ENCODE assay signal across 9 cellular contexts in genomic region chr1:112722601-112723510, GRCh38. TPM values are rescaled to one million over a fixed set of nuclear protein-coding genes. Genes with fewer than 3 reads are reported as not detected.
DNase-seq lines count a peak whose midpoint lies in the region; ATAC-seq and TF ChIP-seq lines count a peak whose summit lies in the region.
"Had no signal": no experiment of that assay in that cellular context is flagged by ENCODE, and none has a peak within 500 bp of the region (broad histone marks: within the 10 kb centered on the region; RNA-seq: fewer than 3 reads in every experiment).

No MANE protein-coding gene starts in this region.

- no peaks in the 10 kb centered on the region for H3K36me3 Mint-ChIP-seq in activated CD4-positive, alpha-beta T cell treated with anti-CD3 and anti-CD28 coated beads, Interleukin-2, amount 10 ng/mL, durations not matched to agents 24 days and 14 days (ENCODE audit: low read depth)

- H3K27me3 ChIP-seq in hepatocyte (no peaks in the 10 kb centered on the region), stomach (peaks cover 0 to 50% (median 0%) of the 10 kb centered on the region in 3 donors)

- TF ChIP-seq CTCF in hepatocyte (IDR thresholded peaks at IDR 0.05; ENCODE audit: poor library complexity) (no peak), stomach (IDR thresholded peaks at IDR 0.05) (no peak)

- no peaks in the 10 kb centered on the region for H3K9me3 Mint-ChIP-seq in activated CD4-positive, alpha-beta T cell treated with anti-CD3 and anti-CD28 coated beads, Interleukin-2, amount 10 ng/mL, durations not matched to agents 24 days and 14 days

- peak overlapping the region; percentile 94 for H2AFZ ChIP-seq in hepatocyte

- H3K27ac ChIP-seq in hepatocyte (peak overlapping the region; percentile 64), stomach (no peak overlapping the region)

- peaks cover 8% of the 10 kb centered on the region for H3K4me1 Mint-ChIP-seq in activated CD4-positive, alpha-beta T cell treated with anti-CD3 and anti-CD28 coated beads, Interleukin-2, amount 10 ng/mL, durations not matched to agents 24 days and 14 days

- peaks cover 29% of the 10 kb centered on the region for H3K27me3 Mint-ChIP-seq in activated CD4-positive, alpha-beta T cell treated with anti-CD3 and anti-CD28 coated beads, Interleukin-2, amount 10 ng/mL, durations not matched to agents 24 days and 14 days

- peak overlapping the region; percentile 77 for H3K4me2 ChIP-seq in hepatocyte

- H3K4me3 ChIP-seq in hepatocyte = no peak overlapping the region
- H3K4me3 ChIP-seq in stomach = peak overlapping the region; percentile 25 to 36 (median 26)

- TF ChIP-seq EP300 in stomach (IDR thresholded peaks at IDR 0.05) = no peak

- intact Hi-C loops in activated CD4-positive, alpha-beta T cell treated with anti-CD3 and anti-CD28 coated beads, Interleukin-2, amount 10 ng/mL, durations not matched to agents 24 days and 14 days (cut with micrococcal nuclease) = no loop called here
- intact Hi-C loops in stomach (cut with DNase I; ENCODE audit: low total_unique reads) = no loop called here

- peak; percentile 58 for DNase-seq in activated CD4-positive, alpha-beta T cell treated with anti-CD3 and anti-CD28 coated beads, Interleukin-2, amount 10 ng/mL, durations not matched to agents 24 days and 14 days
- no peak for DNase-seq in activated CD4-positive, alpha-beta T cell treated with anti-CD3 and anti-CD28 coated beads, Interleukin-2, amount 50 U/mL, for 1 hour
- peak; percentile 30 for DNase-seq in UCSD-AML1 (lab: John Stamatoyannopoulos, UW; ENCODE audit: unreplicated experiment)
- DNase-seq in hepatocyte (ENCODE audit: low spot score) = peak; percentile 52
- DNase-seq in stomach = no peak
- no peak for DNase-seq in activated CD8-positive, alpha-beta memory T cell treated with anti-CD3 and anti-CD28 coated beads, Interleukin-2, amount 50 U/mL, for 48 hours
- DNase-seq: DND-41 had no signal

- WGBS in hepatocyte (ENCODE audit: low lambda C conversion rate, missing lambda C conversion rate) = 18% methylated on average over 25 of the region's 35 CpGs
- 13 to 23% (median 14%) methylated on average over 14 to 35 of the region's 35 CpGs for WGBS in stomach, 5 donors

- H3K9me3 ChIP-seq in hepatocyte (ENCODE audit: low read depth) = no peaks in the 10 kb centered on the region
- no peaks in the 10 kb centered on the region for H3K9me3 ChIP-seq in stomach

- no peaks in the 10 kb centered on the region for H4K20me1 ChIP-seq in hepatocyte (ENCODE audit: insufficient read depth, poor library complexity, severe bottlenecking)

- TF ChIP-seq POLR2A in stomach (IDR thresholded peaks at IDR 0.05) = no peak

- H3K9me2 ChIP-seq in hepatocyte (replicated peaks; ENCODE audit: insufficient read depth) = no peaks in the 10 kb centered on the region

- no peak for ATAC-seq in GM18907 (IDR thresholded peaks at IDR 0.05; ENCODE audit: unreplicated experiment)
- ATAC-seq in GM19467 (IDR thresholded peaks at IDR 0.05; ENCODE audit: unreplicated experiment) = no peak

- peak overlapping the region; percentile 0 for H3K4me3 Mint-ChIP-seq in activated CD4-positive, alpha-beta T cell treated with anti-CD3 and anti-CD28 coated beads, Interleukin-2, amount 10 ng/mL, durations not matched to agents 24 days and 14 days

- H3K4me1 ChIP-seq in hepatocyte (ENCODE audit: insufficient read depth) (peaks cover 13% of the 10 kb centered on the region), stomach (peaks cover 15 to 23% (median 19%) of the 10 kb centered on the region in 4 donors)

- H3K79me2 ChIP-seq in hepatocyte = no peaks in the 10 kb centered on the region

- no peak overlapping the region for H3K27ac Mint-ChIP-seq in activated CD4-positive, alpha-beta T cell treated with anti-CD3 and anti-CD28 coated beads, Interleukin-2, amount 10 ng/mL, durations not matched to agents 24 days and 14 days

- H3K36me3 ChIP-seq in hepatocyte (replicated peaks; ENCODE audit: insufficient read depth, low read depth) = no peaks in the 10 kb centered on the region
- H3K36me3 ChIP-seq in stomach = no peaks in the 10 kb centered on the region

RNA-seq across cellular contexts. Expression of gene PPM1J, which starts 7.7 kb away (rescaled TPM):
- 1.2 and 1.4 TPM in 2 replicates for total RNA-seq in activated CD4-positive, alpha-beta T cell treated with anti-CD3 and anti-CD28 coated beads, Interleukin-2, amount 10 ng/mL, durations not matched to agents 24 days and 14 days
- total RNA-seq in hepatocyte (0.72 and 0.93 TPM in 2 replicates), stomach (1 to 10 TPM in 1 of 5 donors, under 1 TPM in 1, not detected in 3; 0.87 to 1.3 TPM)
- polyA plus RNA-seq in hepatocyte (1.8 and 1.9 TPM in 2 replicates), stomach (1 to 10 TPM in 1 of 3 donors, under 1 TPM in 1, not detected in 1; 0.50 to 4.0 TPM)

RNA-seq across cellular contexts. Expression of gene RHOC, which starts 15.9 kb away (rescaled TPM):
- 48.5 and 53.4 TPM in 2 replicates for total RNA-seq in activated CD4-positive, alpha-beta T cell treated with anti-CD3 and anti-CD28 coated beads, Interleukin-2, amount 10 ng/mL, durations not matched to agents 24 days and 14 days
- total RNA-seq in hepatocyte (340 and 354 TPM in 2 replicates), stomach (100 to 1,000 TPM in 4 of 5 donors, 10 to 100 TPM in 1; 99.8 to 149 (median 113) TPM)
- polyA plus RNA-seq in hepatocyte (610 and 612 TPM in 2 replicates), stomach (100 to 1,000 TPM; 159 to 375 (median 244) TPM)

RNA-seq across cellular contexts. Expression of gene MOV10, which starts 48.4 kb away (rescaled TPM):
- total RNA-seq in activated CD4-positive, alpha-beta T cell treated with anti-CD3 and anti-CD28 coated beads, Interleukin-2, amount 10 ng/mL, durations not matched to agents 24 days and 14 days = 70.7 and 76.7 TPM in 2 replicates
- 87.7 and 98.2 TPM in 2 replicates for total RNA-seq in hepatocyte
- polyA plus RNA-seq in hepatocyte = 133 and 135 TPM in 2 replicates
- total RNA-seq in stomach = 100 to 1,000 TPM in 1 of 5 donors, 10 to 100 TPM in 4; 25.9 to 137 (median 79.0) TPM
- polyA plus RNA-seq in stomach = 10 to 100 TPM; 43.2 to 86.9 (median 54.5) TPM

Comparison
In these comparisons a context has a peak if more than half of its experiments do, and no peak if none do; other contexts are left out.
1. DNase-seq: peak in activated CD4-positive, alpha-beta T cell treated with anti-CD3 and anti-CD28 coated beads, Interleukin-2, amount 10 ng/mL, durations not matched to agents 24 days and 14 days (single experiment), UCSD-AML1 (single experiment) and hepatocyte (single experiment); none in activated CD4-positive, alpha-beta T cell treated with anti-CD3 and anti-CD28 coated beads, Interleukin-2, amount 50 U/mL, for 1 hour (single experiment), stomach (single experiment) and activated CD8-positive, alpha-beta memory T cell treated with anti-CD3 and anti-CD28 coated beads, Interleukin-2, amount 50 U/mL, for 48 hours (single experiment).